ENCODE assay signal across 16 cellular contexts in genomic region chr19:15181394-15181793, GRCh38. TPM values are rescaled to one million over a fixed set of nuclear protein-coding genes. Genes with fewer than 3 reads are reported as not detected.
DNase-seq lines count a peak whose midpoint lies in the region; ATAC-seq and TF ChIP-seq lines count a peak whose summit lies in the region.
"Had no signal": no experiment of that assay in that cellular context is flagged by ENCODE, and none has a peak within 500 bp of the region (broad histone marks: within the 10 kb centered on the region; RNA-seq: fewer than 3 reads in every experiment).

No MANE protein-coding gene starts in this region.

- H3K9ac ChIP-seq in colonic mucosa (ENCODE audit: low read depth in 2 of 2, low read length in 2 of 2) = no peak overlapping the region

- H3K4me1 ChIP-seq in left ventricle myocardium inferior = peaks cover 15% of the 10 kb centered on the region
- no peaks in the 10 kb centered on the region for H3K4me1 ChIP-seq in colonic mucosa
- peaks cover 3% of the 10 kb centered on the region for H3K4me1 ChIP-seq in upper lobe of right lung
- H3K4me1 ChIP-seq: ascending aorta had no signal

- no peaks in the 10 kb centered on the region for H3K9me3 Mint-ChIP-seq in endothelial cell (ENCODE audit: unreplicated experiment)
- H3K9me3 Mint-ChIP-seq: natural killer cell; stimulated activated naive CD8-positive, alpha-beta T cell treated with anti-CD3 and anti-CD28 coated beads, Interleukin-15, Interleukin-2, amounts not matched to agents 100 ng/mL and 50 ng/mL, for 24 hours had no signal

- H3K36me3 ChIP-seq in left ventricle myocardium inferior (no peaks in the 10 kb centered on the region), colonic mucosa (no peaks in the 10 kb centered on the region), upper lobe of right lung (no peaks in the 10 kb centered on the region)

- no peak for TF ChIP-seq CTCF in left ventricle myocardium inferior (IDR thresholded peaks at IDR 0.05; ENCODE audit: borderline replicate concordance)
- TF ChIP-seq CTCF in colonic mucosa (IDR thresholded peaks at IDR 0.05) = no peak
- no peak for TF ChIP-seq CTCF in upper lobe of right lung (IDR thresholded peaks at IDR 0.05)
- no peak for TF ChIP-seq CTCF in endothelial cell (IDR thresholded peaks at IDR 0.05; ENCODE audit: unreplicated experiment)

- ATAC-seq in left ventricle myocardium superior = no peak
- ATAC-seq in upper lobe of right lung = peak; percentile 12
- ATAC-seq: natural killer cell had no signal

- DNase-seq in left ventricle myocardium inferior = no peak
- DNase-seq in left ventricle myocardium superior = no peak
- DNase-seq in NCI-H2196 (lab: John Stamatoyannopoulos, UW; ENCODE audit: unreplicated experiment) = peak; percentile 66
- peak; percentile 46 for DNase-seq in colonic mucosa
- no peak for DNase-seq in upper lobe of right lung
- no peak for DNase-seq in endothelial cell (ENCODE audit: low spot score)
- no peak for DNase-seq in NCI-H1694 treated with DMSO at 0.1 percent for 48 hours (lab: John Stamatoyannopoulos, UW)
- no peak for DNase-seq in dedifferentiated amniotic fluid mesenchymal stem cell (ENCODE audit: extremely low spot score)
- DNase-seq: activated gamma-delta T cell treated with Interleukin-2 at 50 U/mL for 16 hours, natural killer cell had no signal

- H3K4me1 Mint-ChIP-seq in endothelial cell (ENCODE audit: unreplicated experiment) = no peaks in the 10 kb centered on the region

- H3K27ac ChIP-seq in left ventricle myocardium inferior (replicated peaks) = peak overlapping the region; percentile 36
- H3K27ac ChIP-seq in colonic mucosa = no peak overlapping the region
- H3K27ac ChIP-seq in upper lobe of right lung = no peak overlapping the region
- H3K27ac ChIP-seq: epithelial cell of prostate had no signal

- no peak overlapping the region for H3K4me3 Mint-ChIP-seq in endothelial cell (ENCODE audit: unreplicated experiment)
- H3K4me3 Mint-ChIP-seq: stimulated activated naive CD8-positive, alpha-beta T cell treated with anti-CD3 and anti-CD28 coated beads, Interleukin-15, Interleukin-2, amounts not matched to agents 100 ng/mL and 50 ng/mL, for 24 hours had no signal

- H3K4me3 ChIP-seq in left ventricle myocardium inferior (peak overlapping the region; percentile 54), colonic mucosa (peak overlapping the region; percentile 20), upper lobe of right lung (peak overlapping the region; percentile 44)
- H3K4me3 ChIP-seq: ascending aorta had no signal

- peaks cover 22% of the 10 kb centered on the region for H3K27me3 ChIP-seq in left ventricle myocardium inferior (ENCODE audit: low read depth)
- peaks cover 3% of the 10 kb centered on the region for H3K27me3 ChIP-seq in colonic mucosa
- H3K27me3 ChIP-seq in upper lobe of right lung = no peaks in the 10 kb centered on the region
- H3K27me3 ChIP-seq: ascending aorta had no signal

- intact Hi-C loops in left ventricle myocardium inferior (cut with micrococcal nuclease) = no loop called here
- intact Hi-C loops in left ventricle myocardium superior (cut with micrococcal nuclease) = no loop called here
- intact Hi-C loops in colonic mucosa (cut with DNase I) = no loop called here
- intact Hi-C loops in upper lobe of right lung (cut with DNase I) = no loop called here

- H3K9me3 ChIP-seq in left ventricle myocardium inferior (replicated peaks) = no peaks in the 10 kb centered on the region
- no peaks in the 10 kb centered on the region for H3K9me3 ChIP-seq in colonic mucosa
- no peaks in the 10 kb centered on the region for H3K9me3 ChIP-seq in upper lobe of right lung
- H3K9me3 ChIP-seq: ascending aorta had no signal

- peaks cover 34% of the 10 kb centered on the region for H3K36me3 Mint-ChIP-seq in endothelial cell (ENCODE audit: low read depth, unreplicated experiment)
- H3K36me3 Mint-ChIP-seq: natural killer cell had no signal

- no peak overlapping the region for H3K27ac Mint-ChIP-seq in endothelial cell (ENCODE audit: unreplicated experiment)
- H3K27ac Mint-ChIP-seq: natural killer cell; stimulated activated naive CD8-positive, alpha-beta T cell treated with anti-CD3 and anti-CD28 coated beads, Interleukin-15, Interleukin-2, amounts not matched to agents 100 ng/mL and 50 ng/mL, for 24 hours had no signal

- peaks cover 9% of the 10 kb centered on the region for H3K27me3 Mint-ChIP-seq in endothelial cell (ENCODE audit: unreplicated experiment)

RNA-seq across cellular contexts. Expression of gene NOTCH3, which starts 19.4 kb away (rescaled TPM):
- total RNA-seq in left ventricle myocardium inferior = 21.7 TPM
- 22.8 TPM for total RNA-seq in left ventricle myocardium superior
- total RNA-seq in colonic mucosa = 10 to 100 TPM in 1 of 2 donors, 1 to 10 TPM in 1; 4.4 to 10.5 TPM
- 67.9 TPM for total RNA-seq in upper lobe of right lung
- 96.8 TPM for total RNA-seq in endothelial cell (ENCODE audit: unreplicated experiment)
- total RNA-seq: T-helper 2 cell treated with Interferon-gamma antibody and Interleukin-4, amounts not matched to agents 100 ng/mL and 5 ng/mL, for 36 hours had no signal

RNA-seq across cellular contexts. Expression of gene EPHX3, which starts 50.9 kb away (rescaled TPM):
- not detected for total RNA-seq in left ventricle myocardium inferior
- total RNA-seq in left ventricle myocardium superior = not detected
- under 1 TPM; 0.53 to 0.82 TPM for total RNA-seq in colonic mucosa
- total RNA-seq in upper lobe of right lung = 2.5 TPM
- 1.6 TPM for total RNA-seq in endothelial cell (ENCODE audit: unreplicated experiment)
- total RNA-seq: ascending aorta, LHCN-M2, lung microvascular endothelial cell, natural killer cell had no signal

Comparison
In these comparisons a context has a peak if more than half of its experiments do, and no peak if none do; other contexts are left out.
1. DNase-seq: peak in NCI-H2196 (single experiment) and colonic mucosa (single experiment); none in left ventricle myocardium inferior (single experiment), left ventricle myocardium superior (single experiment), upper lobe of right lung (single experiment), endothelial cell (single experiment), NCI-H1694 treated with DMSO at 0.1 percent for 48 hours (single experiment) and dedifferentiated amniotic fluid mesenchymal stem cell (single experiment).
2. Peak in every context shown above with its lines, with median percentiles within 50 percentile points of each other: H3K4me3 ChIP-seq.